In the genomic region with DNA sequence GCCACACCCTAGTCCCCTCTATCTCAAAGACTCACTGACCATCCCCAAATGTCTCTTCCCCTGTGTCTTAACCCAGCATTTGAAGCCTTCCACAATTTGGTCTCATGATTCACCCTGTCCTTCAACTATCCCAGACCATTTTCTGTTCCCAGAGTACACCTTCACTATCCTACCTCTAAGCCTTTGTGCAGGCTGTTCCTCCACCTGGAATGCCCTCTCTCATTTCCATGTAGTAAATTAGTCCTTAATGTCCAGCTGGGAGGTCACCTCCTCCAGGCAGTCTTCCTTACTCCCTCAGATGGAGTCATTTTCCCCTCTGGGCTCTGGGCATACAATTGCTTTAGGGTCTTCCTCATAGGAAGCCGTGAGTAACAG, we compare ENCODE assay signal across 23 cellular contexts. TPM values are rescaled to one million over a fixed set of nuclear protein-coding genes. Genes with fewer than 3 reads are reported as not detected.
DNase-seq lines count a peak whose midpoint lies in the region; ATAC-seq and TF ChIP-seq lines count a peak whose summit lies in the region.
"Had no signal": no experiment of that assay in that cellular context is flagged by ENCODE, and none has a peak within 500 bp of the region (broad histone marks: within the 10 kb centered on the region; RNA-seq: fewer than 3 reads in every experiment).

No MANE protein-coding gene starts in this region.

- H3K27me3 ChIP-seq in A673 (replicated peaks; ENCODE audit: insufficient read depth, low read depth, low read length, poor library complexity) = no peaks in the 10 kb centered on the region
- no peaks in the 10 kb centered on the region for H3K27me3 ChIP-seq in CD8-positive, alpha-beta memory T cell (ENCODE audit: insufficient read depth, low read length, poor library complexity, severe bottlenecking)
- H3K27me3 ChIP-seq in gastroesophageal sphincter = no peaks in the 10 kb centered on the region
- H3K27me3 ChIP-seq in lower lobe of right lung (ENCODE audit: low read depth) = no peaks in the 10 kb centered on the region
- H3K27me3 ChIP-seq: SJCRH30, upper lobe of right lung had no signal

- H4K20me1 ChIP-seq in OCI-LY7 (ENCODE audit: insufficient read depth, low read length) = no peaks in the 10 kb centered on the region

- H3K4me1 Mint-ChIP-seq in CD8-positive, alpha-beta memory T cell = peaks cover 42 to 50% (median 49%) of the 10 kb centered on the region in 3 donors
- peaks cover 40% of the 10 kb centered on the region for H3K4me1 Mint-ChIP-seq in endothelial cell (ENCODE audit: unreplicated experiment)

- H3K79me2 ChIP-seq in OCI-LY7 (ENCODE audit: insufficient read depth, low read depth, low read length) = peaks cover 5% of the 10 kb centered on the region; the same call in 1 of the 2 replicates

- no peaks in the 10 kb centered on the region for H3K9me3 Mint-ChIP-seq in CD8-positive, alpha-beta memory T cell
- H3K9me3 Mint-ChIP-seq in endothelial cell (ENCODE audit: unreplicated experiment) = no peaks in the 10 kb centered on the region

- H3K9me3 ChIP-seq in A673 (ENCODE audit: low read depth, low read length, poor library complexity, severe bottlenecking) = no peaks in the 10 kb centered on the region
- no peaks in the 10 kb centered on the region for H3K9me3 ChIP-seq in CD8-positive, alpha-beta memory T cell (ENCODE audit: low read length)
- no peaks in the 10 kb centered on the region for H3K9me3 ChIP-seq in OCI-LY7 (ENCODE audit: low read length)
- no peaks in the 10 kb centered on the region for H3K9me3 ChIP-seq in gastroesophageal sphincter
- no peaks in the 10 kb centered on the region for H3K9me3 ChIP-seq in lower lobe of right lung
- H3K9me3 ChIP-seq: psoas muscle, SJCRH30, upper lobe of right lung had no signal

- TF ChIP-seq POLR2A in gastroesophageal sphincter (IDR thresholded peaks at IDR 0.05) = no peak

- H3K36me3 Mint-ChIP-seq in CD8-positive, alpha-beta memory T cell = peaks cover 0 to 3% (median 0%) of the 10 kb centered on the region in 3 donors
- H3K36me3 Mint-ChIP-seq in endothelial cell (ENCODE audit: low read depth, unreplicated experiment) = peaks cover 4% of the 10 kb centered on the region
- H3K36me3 Mint-ChIP-seq: brain had no signal

- H3K9me2 ChIP-seq in OCI-LY7 (ENCODE audit: insufficient read depth, low read length) = no peaks in the 10 kb centered on the region

- no peak for TF ChIP-seq EP300 in gastroesophageal sphincter (IDR thresholded peaks at IDR 0.05)

- H3K27ac ChIP-seq in A673 (ENCODE audit: low read depth, low read length, poor library complexity, severe bottlenecking) (peak overlapping the region; percentile 95), OCI-LY7 (ENCODE audit: low read depth, low read length, poor library complexity, severe bottlenecking) (no peak overlapping the region), gastroesophageal sphincter (no peak overlapping the region), lower lobe of right lung (no peak overlapping the region)
- peak overlapping the region; percentile 72 for H3K27ac ChIP-seq in CD8-positive, alpha-beta memory T cell (ENCODE audit: low read depth, low read length)
- H3K27ac ChIP-seq: SJCRH30, upper lobe of right lung, WERI-Rb-1 had no signal

- peak overlapping the region in 1 of 7 donors; percentile 42 for H3K4me3 Mint-ChIP-seq in CD8-positive, alpha-beta memory T cell
- no peak overlapping the region for H3K4me3 Mint-ChIP-seq in endothelial cell (ENCODE audit: unreplicated experiment)

- H3K4me1 ChIP-seq in A673 (ENCODE audit: insufficient read depth, low read length, poor library complexity, severe bottlenecking) = peaks cover 46% of the 10 kb centered on the region
- peaks cover 47% of the 10 kb centered on the region for H3K4me1 ChIP-seq in CD8-positive, alpha-beta memory T cell (ENCODE audit: insufficient read depth, low read length)
- H3K4me1 ChIP-seq in OCI-LY7 (ENCODE audit: insufficient read depth, low read length, poor library complexity, severe bottlenecking) = peaks cover 56% of the 10 kb centered on the region
- H3K4me1 ChIP-seq in gastroesophageal sphincter = peaks cover 0 to 53% (median 8%) of the 10 kb centered on the region in 3 donors
- peaks cover 43% of the 10 kb centered on the region for H3K4me1 ChIP-seq in lower lobe of right lung

- ATAC-seq in gastroesophageal sphincter (no peak), lower lobe of right lung (no peak)
- ATAC-seq: left colon, Panc1, psoas muscle, upper lobe of right lung had no signal

- no TSS peak for BruUV-seq in A673 (replicated peaks; lab: Mats Ljungman, UMichigan)
- no TSS peak for BruUV-seq in OCI-LY7 (replicated peaks; lab: Mats Ljungman, UMichigan)

- peaks cover 0 to 7% of the 10 kb centered on the region in 2 donors for H3K27me3 Mint-ChIP-seq in CD8-positive, alpha-beta memory T cell
- peaks cover 7% of the 10 kb centered on the region for H3K27me3 Mint-ChIP-seq in endothelial cell (ENCODE audit: unreplicated experiment)

- TF ChIP-seq CTCF in A673 (conservative IDR thresholded peaks at IDR 0.05; ENCODE audit: low read depth, low read length) (no peak), OCI-LY7 (conservative IDR thresholded peaks at IDR 0.05; ENCODE audit: low read length) (no peak), endothelial cell (IDR thresholded peaks at IDR 0.05; ENCODE audit: unreplicated experiment) (no peak), gastroesophageal sphincter (IDR thresholded peaks at IDR 0.05) (no peak), lower lobe of right lung (IDR thresholded peaks at IDR 0.05) (no peak)

- H3K4me2 ChIP-seq in OCI-LY7 (ENCODE audit: low read length) = peak overlapping the region; percentile 64; the same call in 1 of the 2 replicates

- POLR2A ChIA-PET in A673 (lab: Charles Lee; ENCODE audit: low non-redundant PET) (no interaction called here), OCI-LY7 (lab: Charles Lee) (interaction anchor here (0.7 to 1.9 kb wide), 3 partner anchors 148 to 299 kb away, joined by 3 to 7 read pairs (median 4); a partner anchor contains a TSS)
- POLR2A ChIA-PET in CD8-positive, alpha-beta memory T cell (lab: Charles Lee) = no interaction called here

- DNase-seq in A673 (ENCODE audit: low spot score) (no peak), OCI-LY7 (ENCODE audit: low spot score) (no peak), endothelial cell (ENCODE audit: low spot score) (no peak), lower lobe of right lung (no peak), NOMO-1 treated with dmso at 0.1 percent for 144 hours (lab: John Stamatoyannopoulos, UW; ENCODE audit: unreplicated experiment) (no peak), hepatic stellate cell (ENCODE audit: low spot score) (no peak)
- DNase-seq in CD8-positive, alpha-beta memory T cell = no peak
- DNase-seq: activated CD4-positive, alpha-beta T cell treated with anti-CD3 and anti-CD28 coated beads, Interleukin-2, amount 50 U/mL, for 4 hours; activated naive CD4-positive, alpha-beta T cell treated with anti-CD3 and anti-CD28 coated beads, Interleukin-2, amount 50 U/mL, for 16 hours; COR-L47; DND-41; left colon; NCI-H1417; NCI-H2171; NCI-H526; psoas muscle; SJCRH30; small intestine; upper lobe of right lung; WERI-Rb-1 had no signal

- H3K4me3 ChIP-seq in A673 (ENCODE audit: low read depth, low read length, poor library complexity, severe bottlenecking) (no peak overlapping the region), OCI-LY7 (ENCODE audit: low read depth, low read length, poor library complexity, severe bottlenecking) (no peak overlapping the region), gastroesophageal sphincter (no peak overlapping the region), lower lobe of right lung (no peak overlapping the region)
- no peak overlapping the region for H3K4me3 ChIP-seq in CD8-positive, alpha-beta memory T cell (ENCODE audit: low read length)
- H3K4me3 ChIP-seq: psoas muscle, SJCRH30, upper lobe of right lung had no signal

- H3K36me3 ChIP-seq in A673 (ENCODE audit: insufficient read depth, low read length, poor library complexity, severe bottlenecking) (no peaks in the 10 kb centered on the region), OCI-LY7 (ENCODE audit: insufficient read depth, low read length) (no peaks in the 10 kb centered on the region), gastroesophageal sphincter (no peaks in the 10 kb centered on the region), lower lobe of right lung (no peaks in the 10 kb centered on the region)
- no peaks in the 10 kb centered on the region for H3K36me3 ChIP-seq in CD8-positive, alpha-beta memory T cell (ENCODE audit: insufficient read depth, low read length)
- H3K36me3 ChIP-seq: SJCRH30, upper lobe of right lung, WERI-Rb-1 had no signal

- H2AFZ ChIP-seq in OCI-LY7 (ENCODE audit: low read length) = peak overlapping the region; percentile 84

- H3K27ac Mint-ChIP-seq in CD8-positive, alpha-beta memory T cell = peak overlapping the region in 3 of 8 donors; percentile 14 to 68 (median 58)
- peak overlapping the region; percentile 38 for H3K27ac Mint-ChIP-seq in endothelial cell (ENCODE audit: unreplicated experiment)

- intact Hi-C loops in A673 (cut with micrococcal nuclease; ENCODE audit: unreplicated experiment) = loop anchor here (2.0 to 5.0 kb wide), 2 partner anchors 150 to 239 kb away; a partner anchor contains a TSS
- intact Hi-C loops in OCI-LY7 (cut with micrococcal nuclease; ENCODE audit: unreplicated experiment) = loop anchor here (5.0 kb wide), 1 partner anchor 299 kb away; a partner anchor contains a TSS
- intact Hi-C loops in lower lobe of right lung (cut with DNase I) = loop anchor here (5.0 to 10.0 kb wide), 2 partner anchors 149 to 312 kb away; no protein-coding TSS in a partner anchor

- WGBS in gastroesophageal sphincter (ENCODE audit: low coverage in 1 of 2), 2 donors = 83 to 100% methylated on average over 1 of the region's 1 CpG

- CTCF ChIA-PET in A673 (lab: Charles Lee) (no interaction called here), OCI-LY7 (lab: Charles Lee; ENCODE audit: unreplicated experiment) (no interaction called here)
- CTCF ChIA-PET in CD8-positive, alpha-beta memory T cell (lab: Charles Lee) = interaction anchor here (1.0 to 10.1 kb wide), 7 partner anchors 42 to 1214 kb away, joined by 3 to 182 read pairs (median 5); no protein-coding TSS in a partner anchor

RNA-seq across cellular contexts. Expression of a gene that starts 31.1 kb away (rescaled TPM):
- 337 TPM in 2 replicates for total RNA-seq in A673 (2021)
- total RNA-seq in CD8-positive, alpha-beta memory T cell = 10 to 100 TPM; 89.9 to 93.6 TPM
- 96.2 TPM for polyA plus RNA-seq in CD8-positive, alpha-beta memory T cell
- 103 and 109 TPM in 2 replicates for total RNA-seq in OCI-LY7 (2014; rRNA removed; shearing (Covaris generic))
- total RNA-seq in OCI-LY7 (2022) = 102 and 123 TPM in 2 replicates
- total RNA-seq in endothelial cell (ENCODE audit: unreplicated experiment) = 82.6 TPM
- 10 to 100 TPM; 16.7 to 30.8 (median 21.7) TPM for total RNA-seq in gastroesophageal sphincter
- total RNA-seq in lower lobe of right lung = 58.6 TPM

Comparison
In these comparisons a context has a peak if more than half of its experiments do, and no peak if none do; other contexts are left out.
1. H3K27ac ChIP-seq: peak in A673 (single experiment) and CD8-positive, alpha-beta memory T cell (single experiment); none in OCI-LY7 (single experiment), gastroesophageal sphincter (0 of 4) and lower lobe of right lung (single experiment).